9 cellular contexts compared by ENCODE assay signal in genomic region chrX:107324493-107325310, GRCh38.
DNase-seq lines count a peak whose midpoint lies in the region; ATAC-seq, FAIRE-seq and TF ChIP-seq lines count a peak whose summit lies in the region.
"Had no signal": no experiment of that assay in that cellular context is flagged by ENCODE, and none has a peak within 500 bp of the region (broad histone marks: within the 10 kb centered on the region; RNA-seq: fewer than 3 reads in every experiment).

No MANE protein-coding gene starts in this region.

- no peak overlapping the region for H3K4me3 Mint-ChIP-seq in activated CD4-positive, alpha-beta T cell treated with anti-CD3 and anti-CD28 coated beads for 36 hours

- no peaks in the 10 kb centered on the region for H3K4me1 Mint-ChIP-seq in activated CD4-positive, alpha-beta T cell treated with anti-CD3 and anti-CD28 coated beads for 36 hours

- FAIRE-seq in RCC 7860 (lab: Jason Lieb, UNC), result no peak

- POLR2A ChIA-PET in activated CD4-positive, alpha-beta T cell treated with anti-CD3 and anti-CD28 coated beads for 36 hours (lab: Charles Lee), result no interaction called here

- H3K27ac Mint-ChIP-seq in activated CD4-positive, alpha-beta T cell treated with anti-CD3 and anti-CD28 coated beads for 36 hours, result no peak overlapping the region

- peak; percentile 53 for TF ChIP-seq CTCF in foreskin keratinocyte (conservative IDR thresholded peaks at IDR 0.05)

- peak; percentile 30 for ATAC-seq in activated CD4-positive, alpha-beta T cell treated with anti-CD3 and anti-CD28 coated beads for 36 hours
- peak; percentile 87 for ATAC-seq in foreskin keratinocyte
- ATAC-seq in GM21423 (IDR thresholded peaks at IDR 0.05; ENCODE audit: unreplicated experiment), result no peak

- H3K9me3 Mint-ChIP-seq in activated CD4-positive, alpha-beta T cell treated with anti-CD3 and anti-CD28 coated beads for 36 hours (ENCODE audit: low read depth), result no peaks in the 10 kb centered on the region

- intact Hi-C loops in activated CD4-positive, alpha-beta T cell treated with anti-CD3 and anti-CD28 coated beads for 36 hours (cut with DNase I, micrococcal nuclease), result loop anchor here in 1 of 2 experiments (1.0 to 10.0 kb wide), 2 partner anchors 325 to 430 kb away; no protein-coding TSS in a partner anchor

- peak; percentile 34 for DNase-seq in activated CD4-positive, alpha-beta T cell treated with anti-CD3 and anti-CD28 coated beads for 36 hours
- DNase-seq in activated CD4-positive, alpha-beta T cell treated with anti-CD3 and anti-CD28 coated beads for 1 hour, result no peak
- DNase-seq in RCC 7860 (ENCODE audit: low spot score), result peak; percentile 13
- peak in 1 of 2 donors; percentile 1 for DNase-seq in foreskin keratinocyte
- DNase-seq in pons (ENCODE audit: low spot score), result peak; percentile 1
- no peak for DNase-seq in NCI-H2196 treated with DMSO at 0.1 percent for 48 hours (lab: John Stamatoyannopoulos, UW; ENCODE audit: unreplicated experiment)
- DNase-seq in NK-92 (lab: John Stamatoyannopoulos, UW; ENCODE audit: unreplicated experiment), result no peak

- peaks cover 2% of the 10 kb centered on the region for H3K27me3 Mint-ChIP-seq in activated CD4-positive, alpha-beta T cell treated with anti-CD3 and anti-CD28 coated beads for 36 hours

- H3K36me3 Mint-ChIP-seq in activated CD4-positive, alpha-beta T cell treated with anti-CD3 and anti-CD28 coated beads for 36 hours (ENCODE audit: low read depth), result no peaks in the 10 kb centered on the region

- no peaks in the 10 kb centered on the region for H3K27me3 ChIP-seq in foreskin keratinocyte

- H3K4me1 ChIP-seq in foreskin keratinocyte, result no peaks in the 10 kb centered on the region
- H3K4me1 ChIP-seq: BLaER1 treated with 17β-estradiol and CSF1 and Interleukin-3, amounts not matched to agents 10 nM and 100 nM had no signal

- CTCF ChIA-PET in activated CD4-positive, alpha-beta T cell treated with anti-CD3 and anti-CD28 coated beads for 36 hours (lab: Charles Lee), result interaction anchor here (0.6 kb wide), 1 partner anchor 178 kb away, joined by 4 read pairs; no protein-coding TSS in a partner anchor

- no peak overlapping the region for H3K27ac ChIP-seq in foreskin keratinocyte
- H3K27ac ChIP-seq: BLaER1 treated with 17β-estradiol and CSF1 and Interleukin-3, amounts not matched to agents 10 nM and 100 nM had no signal

Comparison
In these comparisons a context has a peak if more than half of its experiments do, and no peak if none do; other contexts are left out.
1. DNase-seq: peak in activated CD4-positive, alpha-beta T cell treated with anti-CD3 and anti-CD28 coated beads for 36 hours (single experiment), RCC 7860 (single experiment) and pons (single experiment); none in activated CD4-positive, alpha-beta T cell treated with anti-CD3 and anti-CD28 coated beads for 1 hour (single experiment), NCI-H2196 treated with DMSO at 0.1 percent for 48 hours (single experiment) and NK-92 (single experiment).